20 cellular contexts compared by ENCODE assay signal in genomic region chr4:124913237-124913636, GRCh38.
A peak's percentile ranks its signal among the peaks of the same experiment; 100 is the strongest.
DNase-seq lines count a peak whose midpoint lies in the region; ATAC-seq and TF ChIP-seq lines count a peak whose summit lies in the region.
"Had no signal": no experiment of that assay in that cellular context is flagged by ENCODE, and none has a peak within 500 bp of the region (broad histone marks: within the 10 kb centered on the region; RNA-seq: fewer than 3 reads in every experiment).

No MANE protein-coding gene starts in this region.

- H3K9ac ChIP-seq in mammary epithelial cell (ENCODE audit: insufficient read depth, low read length) = no peak overlapping the region

- no CpG with 5 or more reads among the region's 1 CpG for WGBS in mammary epithelial cell (ENCODE audit: low coverage, missing lambda C conversion rate)

- in situ Hi-C loops in mammary epithelial cell (cut with MboI; ENCODE audit: low sequenced_read_pairs in 2 of 2) = no loop called here

- H3K27ac Mint-ChIP-seq in HFFc6 = no peak overlapping the region
- H3K27ac Mint-ChIP-seq: CD8-positive, alpha-beta memory T cell had no signal

- no peak for DNase-seq in GM06990 (ENCODE audit: extremely low read depth, insufficient read length)
- no peak for DNase-seq in HFFc6
- no peak for DNase-seq in mammary epithelial cell
- no peak for DNase-seq in GM19240 (ENCODE audit: insufficient read length, low spot score)
- no peak for DNase-seq in GF-D8 (lab: John Stamatoyannopoulos, UW)
- DNase-seq: C1 segment of cervical spinal cord; CD8-positive, alpha-beta memory T cell; DMS53; EL; HCEC 1CT; MV-4-11; NCI-H187; NCI-H2107; NCI-H226; NCI-H524 had no signal

- H4K20me1 ChIP-seq in mammary epithelial cell (ENCODE audit: insufficient read depth, low read length) = no peaks in the 10 kb centered on the region

- H3K27ac ChIP-seq in mammary epithelial cell (ENCODE audit: insufficient read depth, low read depth, low read length) = no peak overlapping the region
- H3K27ac ChIP-seq: SJSA1 had no signal

- intact Hi-C loops in mammary epithelial cell (cut with micrococcal nuclease) = no loop called here

- dilution Hi-C loops in mammary epithelial cell (cut with HindIII; ENCODE audit: low sequenced_read_pairs) = no loop called here

- peaks cover 29% of the 10 kb centered on the region for H3K4me1 Mint-ChIP-seq in HFFc6 (ENCODE audit: low read depth)
- H3K4me1 Mint-ChIP-seq: CD8-positive, alpha-beta memory T cell had no signal

- no peaks in the 10 kb centered on the region for H3K79me2 ChIP-seq in mammary epithelial cell (ENCODE audit: insufficient read depth, low read length)

- BruUV-seq in mammary epithelial cell (replicated peaks; lab: Mats Ljungman, UMichigan) = no TSS peak

- CTCF ChIA-PET in mammary epithelial cell (lab: Charles Lee; ENCODE audit: low non-redundant PET) = no interaction called here

- H3K4me1 ChIP-seq in mammary epithelial cell (ENCODE audit: insufficient read depth, low read length) = peaks cover 7% of the 10 kb centered on the region
- no peaks in the 10 kb centered on the region for H3K4me1 ChIP-seq in neuron (ENCODE audit: insufficient read depth, low read length)
- H3K4me1 ChIP-seq: SJSA1 had no signal

- ATAC-seq in HG03175 (IDR thresholded peaks at IDR 0.05; ENCODE audit: unreplicated experiment) = no peak
- ATAC-seq: K562, Panc1 had no signal

- peaks cover 19% of the 10 kb centered on the region for H3K9me3 Mint-ChIP-seq in HFFc6

- peaks cover 1% of the 10 kb centered on the region; the same call in 1 of the 2 replicates for H3K27me3 Mint-ChIP-seq in HFFc6 (ENCODE audit: insufficient read depth)
- H3K27me3 Mint-ChIP-seq: CD8-positive, alpha-beta memory T cell had no signal

- no peak overlapping the region for H3K4me3 Mint-ChIP-seq in HFFc6
- H3K4me3 Mint-ChIP-seq: CD8-positive, alpha-beta memory T cell had no signal

- peak overlapping the region; percentile 90 for H2AFZ ChIP-seq in mammary epithelial cell (ENCODE audit: low read depth, low read length)
- H2AFZ ChIP-seq in neuron (ENCODE audit: low read depth, low read length) = peak overlapping the region; percentile 15

- H3K4me3 ChIP-seq in GM06990 (replicated peaks; ENCODE audit: low read depth, low read length) (no peak overlapping the region), mammary epithelial cell (replicated peaks in 1 of 3; ENCODE audit: insufficient read depth in 1 of 3, low read depth in 2 of 3, low read length in 3 of 3) (no peak overlapping the region), neuron (ENCODE audit: low read length) (no peak overlapping the region)
- H3K4me3 ChIP-seq: K562, SJSA1 had no signal

- H3K9me3 ChIP-seq in mammary epithelial cell (replicated peaks; ENCODE audit: insufficient read depth, low read length) (no peaks in the 10 kb centered on the region), neuron (ENCODE audit: low read length) (peaks cover 8% of the 10 kb centered on the region)
- H3K9me3 ChIP-seq: SJSA1 had no signal

- H3K36me3 Mint-ChIP-seq in HFFc6 (ENCODE audit: low read depth) = peaks cover 20% of the 10 kb centered on the region
- H3K36me3 Mint-ChIP-seq: CD8-positive, alpha-beta memory T cell had no signal

- no peaks in the 10 kb centered on the region for H3K36me3 ChIP-seq in GM06990 (ENCODE audit: control insufficient read depth, insufficient read depth, low read length)
- H3K36me3 ChIP-seq in mammary epithelial cell (ENCODE audit: insufficient read depth, low read length) = no peaks in the 10 kb centered on the region
- no peaks in the 10 kb centered on the region for H3K36me3 ChIP-seq in neuron (ENCODE audit: insufficient read depth, low read length)
- H3K36me3 ChIP-seq: SJSA1 had no signal

- TF ChIP-seq CTCF in GM06990 (IDR thresholded peaks at IDR 0.05; ENCODE audit: insufficient read depth, low read length, poor library complexity, severe bottlenecking) (peak; percentile 13), HFFc6 (IDR thresholded peaks at IDR 0.05) (0 out of 2 replicates have a peak, but pooled peaks have one; percentile 7), mammary epithelial cell (conservative IDR thresholded peaks at IDR 0.05 in 1 of 2, IDR thresholded peaks at IDR 0.05 in 1 of 2; ENCODE audit: extremely low read depth in 1 of 2, insufficient read depth in 1 of 2, low read depth in 1 of 2, low read length in 2 of 2) (no peak)

- no peak overlapping the region for H3K4me2 ChIP-seq in mammary epithelial cell (ENCODE audit: insufficient read depth, low read depth, low read length)

- H3K27me3 ChIP-seq in GM06990 (replicated peaks; ENCODE audit: control insufficient read depth, insufficient read depth, low read length) (no peaks in the 10 kb centered on the region), mammary epithelial cell (ENCODE audit: insufficient read depth, low read length) (no peaks in the 10 kb centered on the region), neuron (ENCODE audit: insufficient read depth, low read length) (no peaks in the 10 kb centered on the region)
- H3K27me3 ChIP-seq: SJSA1 had no signal

Comparison
In these comparisons a context has a peak if more than half of its experiments do, and no peak if none do; other contexts are left out.
1. CTCF ChIP-seq: peak in GM06990 (single experiment) and HFFc6 (single experiment); none in mammary epithelial cell (0 of 2).